Comparison of ENCODE assay signal across 12 cellular contexts in genomic region chr16:56547949-56548567, GRCh38. TPM values are rescaled to one million over a fixed set of nuclear protein-coding genes. Genes with fewer than 3 reads are reported as not detected.
DNase-seq lines count a peak whose midpoint lies in the region; ATAC-seq and TF ChIP-seq lines count a peak whose summit lies in the region.
"Had no signal": no experiment of that assay in that cellular context is flagged by ENCODE, and none has a peak within 500 bp of the region (broad histone marks: within the 10 kb centered on the region; RNA-seq: fewer than 3 reads in every experiment).

No MANE protein-coding gene starts in this region.

- H3K9me3 ChIP-seq in breast epithelium: no peaks in the 10 kb centered on the region
- H3K9me3 ChIP-seq in mammary epithelial cell (replicated peaks; ENCODE audit: insufficient read depth, low read length): no peaks in the 10 kb centered on the region
- H3K9me3 ChIP-seq in iPS-20b (ENCODE audit: insufficient read depth, low read depth, low read length): no peaks in the 10 kb centered on the region
- H3K9me3 ChIP-seq in vagina: no peaks in the 10 kb centered on the region
- H3K9me3 ChIP-seq: upper lobe of right lung had no signal

- peak overlapping the region; percentile 34 for H3K4me2 ChIP-seq in mammary epithelial cell (ENCODE audit: insufficient read depth, low read depth, low read length)

- dilution Hi-C loops in mammary epithelial cell (cut with HindIII; ENCODE audit: low sequenced_read_pairs): loop anchor here (5.0 kb wide), 1 partner anchor 59 kb away; the partner anchor contains the start of gene MT2A

- H3K4me1 ChIP-seq in breast epithelium: no peaks in the 10 kb centered on the region
- peaks cover 35% of the 10 kb centered on the region for H3K4me1 ChIP-seq in mammary epithelial cell (ENCODE audit: insufficient read depth, low read length)
- peaks cover 12% of the 10 kb centered on the region for H3K4me1 ChIP-seq in iPS-20b (ENCODE audit: insufficient read depth, low read length)
- peaks cover 64% of the 10 kb centered on the region for H3K4me1 ChIP-seq in vagina

- no peak for TF ChIP-seq POLR2A in breast epithelium (IDR thresholded peaks at IDR 0.05)
- no peak for TF ChIP-seq POLR2A in vagina (IDR thresholded peaks at IDR 0.05)

- no TSS peak for BruUV-seq in MCF 10A (replicated peaks; lab: Mats Ljungman, UMichigan)
- no TSS peak for BruUV-seq in mammary epithelial cell (replicated peaks; lab: Mats Ljungman, UMichigan)

- H3K4me3 ChIP-seq in breast epithelium: no peak overlapping the region
- H3K4me3 ChIP-seq in mammary epithelial cell (replicated peaks in 1 of 3; ENCODE audit: insufficient read depth in 1 of 3, low read depth in 2 of 3, low read length in 3 of 3): no peak overlapping the region
- H3K4me3 ChIP-seq in iPS-20b (ENCODE audit: low read length): peak overlapping the region; percentile 25; the same call in 1 of the 2 replicates
- H3K4me3 ChIP-seq in vagina: no peak overlapping the region
- H3K4me3 ChIP-seq in brain microvascular endothelial cell (ENCODE audit: low read depth, low read length): no peak overlapping the region
- H3K4me3 ChIP-seq: upper lobe of right lung had no signal

- DNase-seq in MCF 10A (ENCODE audit: unreplicated experiment) (peak; percentile 5), breast epithelium (ENCODE audit: low spot score in 2 of 2) (no peak), mammary epithelial cell (no peak), vagina (ENCODE audit: extremely low spot score in 2 of 2) (no peak), brain microvascular endothelial cell (no peak), NCI-H2196 treated with DMSO at 0.1 percent for 48 hours (lab: John Stamatoyannopoulos, UW; ENCODE audit: unreplicated experiment) (no peak)
- DNase-seq: activated T-cell treated with anti-CD3 and anti-CD28 coated beads, Interleukin-2, amount 50 U/mL, for 1 hour; upper lobe of right lung had no signal

- no peak overlapping the region for H3K9ac ChIP-seq in mammary epithelial cell (ENCODE audit: insufficient read depth, low read length)
- peak overlapping the region; percentile 33; the same call in 1 of the 2 replicates for H3K9ac ChIP-seq in iPS-20b (ENCODE audit: low read depth, low read length)

- 87% methylated on average over 4 of the region's 4 CpGs for WGBS in mammary epithelial cell (ENCODE audit: low coverage, missing lambda C conversion rate)

- peak overlapping the region; percentile 91 for H2AFZ ChIP-seq in mammary epithelial cell (ENCODE audit: low read depth, low read length)

- peaks cover 21% of the 10 kb centered on the region for H3K4me1 Mint-ChIP-seq in MCF 10A (ENCODE audit: insufficient read depth, unreplicated experiment)

- no peaks in the 10 kb centered on the region for H4K20me1 ChIP-seq in mammary epithelial cell (ENCODE audit: insufficient read depth, low read length)

- H3K27ac ChIP-seq in breast epithelium: peak overlapping the region in 1 of 2 donors; percentile 32
- peak overlapping the region; percentile 84 for H3K27ac ChIP-seq in mammary epithelial cell (ENCODE audit: insufficient read depth, low read depth, low read length)
- no peak overlapping the region for H3K27ac ChIP-seq in iPS-20b (ENCODE audit: low read length)
- H3K27ac ChIP-seq in vagina: peak overlapping the region; percentile 73
- H3K27ac ChIP-seq in brain microvascular endothelial cell: no peak overlapping the region
- H3K27ac ChIP-seq: upper lobe of right lung had no signal

- H3K27me3 ChIP-seq in breast epithelium (no peaks in the 10 kb centered on the region), mammary epithelial cell (ENCODE audit: insufficient read depth, low read length) (no peaks in the 10 kb centered on the region), iPS-20b (ENCODE audit: insufficient read depth, low read length) (peaks cover 46% of the 10 kb centered on the region), vagina (no peaks in the 10 kb centered on the region), brain microvascular endothelial cell (replicated peaks) (no peaks in the 10 kb centered on the region)
- H3K27me3 ChIP-seq: upper lobe of right lung had no signal

- H3K36me3 Mint-ChIP-seq in MCF 10A (ENCODE audit: insufficient read depth, unreplicated experiment): no peaks in the 10 kb centered on the region

- CTCF ChIA-PET in MCF 10A (lab: Yijun Ruan, JAX): interaction anchor here (0.6 to 2.7 kb wide), 8 partner anchors 27 to 238 kb away, joined by 3 to 11 read pairs (median 4); no protein-coding TSS in a partner anchor
- CTCF ChIA-PET in mammary epithelial cell (lab: Charles Lee; ENCODE audit: low non-redundant PET): interaction anchor here (0.6 kb wide), 1 partner anchor 62 kb away, joined by 3 read pairs; no protein-coding TSS in a partner anchor

- POLR2A ChIA-PET in MCF 10A (lab: Yijun Ruan, JAX): interaction anchor here (0.6 to 3.9 kb wide), 10 partner anchors 28 to 385 kb away, joined by 3 to 40 read pairs (median 7); partner anchors contain the start of genes BBS2, MT1E, MT1X and MT2A

- H3K27ac Mint-ChIP-seq in MCF 10A (ENCODE audit: low read depth, unreplicated experiment): no peak overlapping the region

- no peaks in the 10 kb centered on the region for H3K36me3 ChIP-seq in breast epithelium
- no peaks in the 10 kb centered on the region for H3K36me3 ChIP-seq in mammary epithelial cell (ENCODE audit: insufficient read depth, low read length)
- H3K36me3 ChIP-seq in iPS-20b (ENCODE audit: insufficient read depth, low read depth, low read length): no peaks in the 10 kb centered on the region
- no peaks in the 10 kb centered on the region for H3K36me3 ChIP-seq in vagina
- no peaks in the 10 kb centered on the region for H3K36me3 ChIP-seq in brain microvascular endothelial cell (replicated peaks)
- H3K36me3 ChIP-seq: upper lobe of right lung had no signal

- no peaks in the 10 kb centered on the region for H3K27me3 Mint-ChIP-seq in MCF 10A (ENCODE audit: insufficient read depth, unreplicated experiment)

- no peaks in the 10 kb centered on the region for H3K79me2 ChIP-seq in mammary epithelial cell (ENCODE audit: insufficient read depth, low read length)

- H3K4me3 Mint-ChIP-seq in MCF 10A (ENCODE audit: unreplicated experiment): no peak overlapping the region

- TF ChIP-seq CTCF in MCF 10A (IDR thresholded peaks at IDR 0.05; ENCODE audit: unreplicated experiment) (no peak), breast epithelium (IDR thresholded peaks at IDR 0.05) (no peak), mammary epithelial cell (conservative IDR thresholded peaks at IDR 0.05 in 1 of 2, IDR thresholded peaks at IDR 0.05 in 1 of 2; ENCODE audit: extremely low read depth in 1 of 2, insufficient read depth in 1 of 2, low read depth in 1 of 2, low read length in 2 of 2) (no peak), vagina (IDR thresholded peaks at IDR 0.05) (no peak), brain microvascular endothelial cell (IDR thresholded peaks at IDR 0.05; ENCODE audit: low read depth, low read length, missing control alignments) (no peak)

- H3K9me3 Mint-ChIP-seq in MCF 10A (ENCODE audit: unreplicated experiment): no peaks in the 10 kb centered on the region

- intact Hi-C loops in MCF 10A (cut with micrococcal nuclease) (no loop called here), breast epithelium (cut with DNase I; ENCODE audit: low total_unique reads) (no loop called here), mammary epithelial cell (cut with micrococcal nuclease) (no loop called here), vagina (cut with DNase I) (no loop called here)

- ATAC-seq in HG02970 (IDR thresholded peaks at IDR 0.05; ENCODE audit: low FRiP score, unreplicated experiment): no peak
- ATAC-seq: Panc1, upper lobe of right lung had no signal

- in situ Hi-C loops in mammary epithelial cell (cut with MboI; ENCODE audit: low sequenced_read_pairs in 2 of 2): no loop called here
- in situ Hi-C loops in brain microvascular endothelial cell (cut with HindIII; ENCODE audit: low pct_ligation_motif_present, low sequenced_read_pairs): no loop called here

RNA-seq across cellular contexts. Expression of gene MT4, which starts 16.8 kb away (rescaled TPM):
- total RNA-seq in MCF 10A (2022): not detected in 2 replicates
- total RNA-seq in breast epithelium: not detected
- total RNA-seq in mammary epithelial cell: not detected
- not detected for polyA plus RNA-seq in mammary epithelial cell
- not detected for polyA minus RNA-seq in mammary epithelial cell
- total RNA-seq in vagina: 25.8 TPM
- total RNA-seq: Daoy, upper lobe of right lung had no signal

RNA-seq across cellular contexts. Expression of gene BBS2, which starts 28.2 kb away (rescaled TPM):
- 23.9 and 25.8 TPM in 2 replicates for total RNA-seq in MCF 10A (2022)
- 10 to 100 TPM; 42.6 to 80.5 (median 56.2) TPM for total RNA-seq in breast epithelium
- total RNA-seq in mammary epithelial cell: 10 to 100 TPM; 46.5 to 60.0 TPM
- polyA plus RNA-seq in mammary epithelial cell: 39.3 TPM
- 130 TPM for polyA minus RNA-seq in mammary epithelial cell
- 89.9 TPM for total RNA-seq in vagina

RNA-seq across cellular contexts. Expression of gene MT3, which starts 41.3 kb away (rescaled TPM):
- not detected in 2 replicates for total RNA-seq in MCF 10A (2022)
- not detected for total RNA-seq in breast epithelium
- total RNA-seq in mammary epithelial cell: not detected
- polyA plus RNA-seq in mammary epithelial cell: not detected
- polyA minus RNA-seq in mammary epithelial cell: not detected
- total RNA-seq in vagina: 12.8 TPM
- total RNA-seq: Daoy, upper lobe of right lung had no signal

Comparison
In these comparisons a context has a peak if more than half of its experiments do, and no peak if none do; other contexts are left out.
1. H3K27ac ChIP-seq: peak in mammary epithelial cell (single experiment) and vagina (single experiment); none in iPS-20b (single experiment) and brain microvascular endothelial cell (single experiment).
2. RNA of gene MT4, which starts 16.8 kb away (total RNA-seq): 25.8 TPM in vagina (single experiment); not detected in MCF 10A, not detected in breast epithelium and not detected in mammary epithelial cell; every median in the first group is over 10 times any median in the second.
3. RNA of gene MT3, which starts 41.3 kb away (total RNA-seq): 12.8 TPM in vagina (single experiment); not detected in MCF 10A, not detected in breast epithelium and not detected in mammary epithelial cell; every median in the first group is over 10 times any median in the second.